ENCODE assay signal across 28 cellular contexts in genomic region chr5:34663771-34664496, GRCh38. TPM values are rescaled to one million over a fixed set of nuclear protein-coding genes. Genes with fewer than 3 reads are reported as not detected.
DNase-seq lines count a peak whose midpoint lies in the region; ATAC-seq, FAIRE-seq and TF ChIP-seq lines count a peak whose summit lies in the region.
"Had no signal": no experiment of that assay in that cellular context is flagged by ENCODE, and none has a peak within 500 bp of the region (broad histone marks: within the 10 kb centered on the region; RNA-seq: fewer than 3 reads in every experiment).

No MANE protein-coding gene starts in this region.

- H3K4me2 ChIP-seq in astrocyte (ENCODE audit: low read length) (no peak overlapping the region), PC-3 (ENCODE audit: low read length) (no peak overlapping the region)
- H3K4me2 ChIP-seq: BLaER1 treated with 17β-estradiol and CSF1 and Interleukin-3, amounts not matched to agents 10 nM and 100 nM; GM23338; KMS-11 had no signal

- no peak for FAIRE-seq in astrocyte (lab: Jason Lieb, UNC)
- FAIRE-seq: A204.1, D721Med, G401.6, HTR-8/SVneo had no signal

- H3K4me3 ChIP-seq in ACC112 (ENCODE audit: low read depth, low read length) (no peak overlapping the region), astrocyte (ENCODE audit: insufficient read depth, low read depth, low read length) (no peak overlapping the region), PC-3 (ENCODE audit: low read length) (no peak overlapping the region), colonic mucosa (no peak overlapping the region)
- H3K4me3 ChIP-seq: BLaER1 treated with 17β-estradiol and CSF1 and Interleukin-3, amounts not matched to agents 10 nM and 100 nM; GM23338; SJSA1 had no signal

- no TSS peak for BruUV-seq in PC-3 (replicated peaks; lab: Mats Ljungman, UMichigan)

- H4K20me1 ChIP-seq in astrocyte (ENCODE audit: insufficient read depth, low read length) (peaks cover 46% of the 10 kb centered on the region), PC-3 (ENCODE audit: low read length) (peaks cover 36% of the 10 kb centered on the region)

- TF ChIP-seq CTCF in astrocyte (IDR thresholded peaks at IDR 0.05; ENCODE audit: insufficient read depth, low read depth, low read length) (no peak), mesothelial cell of epicardium (IDR thresholded peaks at IDR 0.05; ENCODE audit: unreplicated experiment) (no peak), PC-3 (conservative IDR thresholded peaks at IDR 0.05; ENCODE audit: low read depth, low read length) (no peak), colonic mucosa (IDR thresholded peaks at IDR 0.05) (no peak)

- 0 out of 2 replicates have a peak overlapping the region, but pooled peaks have one; percentile 8 for H3K27ac ChIP-seq in ACC112 (ENCODE audit: low read depth, low read length)
- H3K27ac ChIP-seq in astrocyte (ENCODE audit: low read depth, low read length), result peak overlapping the region; percentile 21
- H3K27ac ChIP-seq in PC-3 (ENCODE audit: low read length), result no peak overlapping the region
- H3K27ac ChIP-seq in colonic mucosa, result no peak overlapping the region
- H3K27ac ChIP-seq: BLaER1 treated with 17β-estradiol and CSF1 and Interleukin-3, amounts not matched to agents 10 nM and 100 nM; KMS-11; SJSA1 had no signal

- H3K79me2 ChIP-seq in ACC112 (ENCODE audit: control insufficient read depth, insufficient read depth, low read length, unreplicated experiment), result peaks cover 97% of the 10 kb centered on the region
- H3K79me2 ChIP-seq in astrocyte (ENCODE audit: insufficient read depth, low read length), result peaks cover 97% of the 10 kb centered on the region
- peaks cover 97% of the 10 kb centered on the region for H3K79me2 ChIP-seq in PC-3 (ENCODE audit: low read length)

- H3K27me3 Mint-ChIP-seq in astrocyte (ENCODE audit: low read depth, unreplicated experiment), result no peaks in the 10 kb centered on the region
- no peaks in the 10 kb centered on the region for H3K27me3 Mint-ChIP-seq in mesothelial cell of epicardium (ENCODE audit: low read depth)
- peaks cover 38% of the 10 kb centered on the region for H3K27me3 Mint-ChIP-seq in activated T-cell treated with anti-CD3 and anti-CD28 coated beads, Interleukin-2, amount 50 U/mL, for 24 hours

- intact Hi-C loops in PC-3 (cut with micrococcal nuclease), result no loop called here
- intact Hi-C loops in colonic mucosa (cut with DNase I), result no loop called here

- H3K4me1 ChIP-seq in ACC112 (ENCODE audit: control insufficient read depth, insufficient read depth, low read length, unreplicated experiment), result peaks cover 23% of the 10 kb centered on the region
- peaks cover 43% of the 10 kb centered on the region for H3K4me1 ChIP-seq in astrocyte (ENCODE audit: insufficient read depth, low read length)
- peaks cover 16% of the 10 kb centered on the region; the same call in 1 of the 2 replicates for H3K4me1 ChIP-seq in PC-3 (ENCODE audit: insufficient read depth, low read length)
- H3K4me1 ChIP-seq in colonic mucosa, result no peaks in the 10 kb centered on the region
- H3K4me1 ChIP-seq: SJSA1 had no signal

- H2AFZ ChIP-seq in ACC112 (ENCODE audit: low read length, unreplicated experiment), result no peak overlapping the region
- H2AFZ ChIP-seq in astrocyte (ENCODE audit: low read depth, low read length), result no peak overlapping the region
- no peak overlapping the region for H2AFZ ChIP-seq in PC-3 (ENCODE audit: low read length)
- H2AFZ ChIP-seq: GM23338 had no signal

- H3K4me1 Mint-ChIP-seq in astrocyte (ENCODE audit: low read depth, unreplicated experiment), result peaks cover 43% of the 10 kb centered on the region
- peaks cover 19% of the 10 kb centered on the region for H3K4me1 Mint-ChIP-seq in mesothelial cell of epicardium
- H3K4me1 Mint-ChIP-seq in activated T-cell treated with anti-CD3 and anti-CD28 coated beads, Interleukin-2, amount 50 U/mL, for 24 hours (ENCODE audit: low read depth), result no peaks in the 10 kb centered on the region

- DNase-seq in NCI-H524 treated with DMSO at 0.1 percent for 48 hours (lab: John Stamatoyannopoulos, UW) (peak; percentile 69), astrocyte (ENCODE audit: low read depth) (no peak), mesothelial cell of epicardium (ENCODE audit: low spot score in 2 of 2, unreplicated experiment in 2 of 2) (no peak), PC-3 (no peak), colonic mucosa (no peak)
- no peak for DNase-seq in activated T-cell treated with anti-CD3 and anti-CD28 coated beads, Interleukin-2, amount 50 U/mL, for 24 hours
- DNase-seq: AML-193; CD4-positive, alpha-beta T cell; H9; HFFc6; NCI-H1048; NCI-H1417 treated with DMSO at 0.1 percent for 48 hours; NCI-H1694 treated with DMSO at 0.1 percent for 48 hours; NCI-H2081; NCI-H2227 treated with DMSO at 0.1 percent for 48 hours; NCI-H748 treated with DMSO at 0.1 percent for 48 hours; NK-92 treated with Interleukin-12 subunit alpha and Interleukin-12 subunit beta, amount 100 ng/mL, for 24 hours; Right ventricle myocardium superior; RPMI8226 had no signal

- no peaks in the 10 kb centered on the region for H3K9me2 ChIP-seq in PC-3 (replicated peaks; ENCODE audit: low read length)

- H3K9me3 ChIP-seq in astrocyte (ENCODE audit: insufficient read depth, low read depth, low read length), result no peaks in the 10 kb centered on the region
- no peaks in the 10 kb centered on the region for H3K9me3 ChIP-seq in PC-3 (ENCODE audit: low read length)
- no peaks in the 10 kb centered on the region for H3K9me3 ChIP-seq in colonic mucosa
- H3K9me3 ChIP-seq: SJSA1 had no signal

- CTCF ChIA-PET in PC-3 (lab: Charles Lee), result no interaction called here

- peaks cover 30% of the 10 kb centered on the region for H3K36me3 Mint-ChIP-seq in astrocyte (ENCODE audit: low read depth, unreplicated experiment)
- peaks cover 18% of the 10 kb centered on the region for H3K36me3 Mint-ChIP-seq in mesothelial cell of epicardium
- no peaks in the 10 kb centered on the region for H3K36me3 Mint-ChIP-seq in activated T-cell treated with anti-CD3 and anti-CD28 coated beads, Interleukin-2, amount 50 U/mL, for 24 hours (ENCODE audit: low read depth)

- no peak overlapping the region for H3K4me3 Mint-ChIP-seq in astrocyte (ENCODE audit: unreplicated experiment)
- no peak overlapping the region for H3K4me3 Mint-ChIP-seq in mesothelial cell of epicardium
- H3K4me3 Mint-ChIP-seq in activated T-cell treated with anti-CD3 and anti-CD28 coated beads, Interleukin-2, amount 50 U/mL, for 24 hours, result no peak overlapping the region
- H3K4me3 Mint-ChIP-seq: CD4-positive, alpha-beta T cell; GM23338; H9; HFFc6 had no signal

- no peak for ATAC-seq in PC-3
- ATAC-seq: GM23338 had no signal

- H3K27ac Mint-ChIP-seq in astrocyte (ENCODE audit: unreplicated experiment), result no peak overlapping the region
- H3K27ac Mint-ChIP-seq in mesothelial cell of epicardium, result peak overlapping the region; percentile 25
- H3K27ac Mint-ChIP-seq in activated T-cell treated with anti-CD3 and anti-CD28 coated beads, Interleukin-2, amount 50 U/mL, for 24 hours, result no peak overlapping the region
- H3K27ac Mint-ChIP-seq: CD4-positive, alpha-beta T cell; GM23338; HFFc6 had no signal

- H3K27me3 ChIP-seq in ACC112 (ENCODE audit: insufficient read depth, low read length) (no peaks in the 10 kb centered on the region), astrocyte (ENCODE audit: insufficient read depth, low read length) (no peaks in the 10 kb centered on the region), PC-3 (ENCODE audit: low read length) (no peaks in the 10 kb centered on the region), colonic mucosa (no peaks in the 10 kb centered on the region)
- H3K27me3 ChIP-seq: BLaER1 treated with 17β-estradiol and CSF1 and Interleukin-3, amounts not matched to agents 10 nM and 100 nM; SJSA1 had no signal

- no peaks in the 10 kb centered on the region for H3F3A ChIP-seq in PC-3 (ENCODE audit: low read length, unreplicated experiment)

- POLR2A ChIA-PET in PC-3 (lab: Charles Lee; ENCODE audit: unreplicated experiment), result interaction anchor here (0.6 kb wide), 1 partner anchor 61 kb away, joined by 3 read pairs; no protein-coding TSS in a partner anchor

- H3K9ac ChIP-seq in astrocyte (ENCODE audit: low read length) (no peak overlapping the region), PC-3 (ENCODE audit: low read length) (no peak overlapping the region), colonic mucosa (ENCODE audit: low read depth in 2 of 2, low read length in 2 of 2) (no peak overlapping the region)
- H3K9ac ChIP-seq: BLaER1 treated with 17β-estradiol and CSF1 and Interleukin-3, amounts not matched to agents 10 nM and 100 nM; KMS-11 had no signal

- H3K9me3 Mint-ChIP-seq in astrocyte (ENCODE audit: unreplicated experiment) (no peaks in the 10 kb centered on the region), mesothelial cell of epicardium (no peaks in the 10 kb centered on the region)
- no peaks in the 10 kb centered on the region for H3K9me3 Mint-ChIP-seq in activated T-cell treated with anti-CD3 and anti-CD28 coated beads, Interleukin-2, amount 50 U/mL, for 24 hours
- H3K9me3 Mint-ChIP-seq: CD4-positive, alpha-beta T cell; GM23338; H9; HFFc6 had no signal

- H3K36me3 ChIP-seq in ACC112 (ENCODE audit: insufficient read depth, low read length), result peaks cover 25% of the 10 kb centered on the region
- peaks cover 27% of the 10 kb centered on the region for H3K36me3 ChIP-seq in astrocyte (ENCODE audit: insufficient read depth, low read length)
- H3K36me3 ChIP-seq in PC-3 (ENCODE audit: low read depth, low read length), result peaks cover 49% of the 10 kb centered on the region
- H3K36me3 ChIP-seq in colonic mucosa, result no peaks in the 10 kb centered on the region
- H3K36me3 ChIP-seq: SJSA1 had no signal

RNA-seq across cellular contexts. Expression of gene RAI14, which starts 7.8 kb away (rescaled TPM):
- 307 and 315 TPM in 2 replicates for total RNA-seq in astrocyte
- 117 to 134 TPM (median 120 TPM) in 3 replicates for total RNA-seq in mesothelial cell of epicardium
- total RNA-seq in PC-3 (2014; rRNA removed), result 54.4 and 73.5 TPM in 2 replicates
- total RNA-seq in colonic mucosa, result 10 to 100 TPM; 15.9 to 25.7 TPM

Comparison
In these comparisons a context has a peak if more than half of its experiments do, and no peak if none do; other contexts are left out.
1. H3K27ac ChIP-seq: peak in ACC112 (single experiment) and astrocyte (single experiment); none in PC-3 (single experiment) and colonic mucosa (single experiment).